Comparison of ENCODE assay signal across 8 cellular contexts in genomic region chr16:71893888-71894228, GRCh38. TPM values are rescaled to one million over a fixed set of nuclear protein-coding genes. Genes with fewer than 3 reads are reported as not detected.
DNase-seq lines count a peak whose midpoint lies in the region; ATAC-seq, FAIRE-seq and TF ChIP-seq lines count a peak whose summit lies in the region.

No MANE protein-coding gene starts in this region.

- H3K27ac ChIP-seq in kidney (ENCODE audit: low read depth in 2 of 2, low read length in 2 of 2) (peak overlapping the region in 1 of 2 donors; percentile 98), suprapubic skin (peak overlapping the region; percentile 89)

- no peak for FAIRE-seq in kidney (lab: Jason Lieb, UNC)

- H3K4me1 ChIP-seq in kidney (ENCODE audit: control insufficient read depth in 1 of 2, insufficient read depth in 1 of 2, low read depth in 1 of 2, low read length in 2 of 2) (no peaks in the 10 kb centered on the region), suprapubic skin (peaks cover 29% of the 10 kb centered on the region)

- H3K9me3 ChIP-seq in kidney (ENCODE audit: control insufficient read depth in 1 of 2, low read length in 2 of 2) (no peaks in the 10 kb centered on the region), suprapubic skin (no peaks in the 10 kb centered on the region)

- H3K36me3 ChIP-seq in kidney (ENCODE audit: control insufficient read depth in 1 of 2, insufficient read depth in 2 of 2, low read length in 2 of 2): no peaks in the 10 kb centered on the region
- H3K36me3 ChIP-seq in suprapubic skin: no peaks in the 10 kb centered on the region

- ATAC-seq in sciatic nerve: no peak

- H3K9me3 Mint-ChIP-seq in T-helper 2 cell treated with Interferon-gamma antibody and Interleukin-4, amounts not matched to agents 5 μg/mL and 100 μg/mL, for 36 hours: no peaks in the 10 kb centered on the region
- H3K9me3 Mint-ChIP-seq in activated naive CD8-positive, alpha-beta T cell (ENCODE audit: low read depth): no peaks in the 10 kb centered on the region

- TF ChIP-seq CTCF in kidney (IDR thresholded peaks at IDR 0.05; ENCODE audit: borderline replicate concordance, extremely low read depth, insufficient read depth) (no peak), suprapubic skin (IDR thresholded peaks at IDR 0.05) (no peak)

- no peaks in the 10 kb centered on the region for H3K27me3 Mint-ChIP-seq in T-helper 2 cell treated with Interferon-gamma antibody and Interleukin-4, amounts not matched to agents 5 μg/mL and 100 μg/mL, for 36 hours (ENCODE audit: low read depth)
- H3K27me3 Mint-ChIP-seq in activated naive CD8-positive, alpha-beta T cell: no peaks in the 10 kb centered on the region

- DNase-seq in T-helper 2 cell treated with Interferon-gamma antibody and Interleukin-4, amounts not matched to agents 5 μg/mL and 100 μg/mL, for 36 hours (ENCODE audit: low spot score): no peak
- DNase-seq in T-helper 2 cell (no peak), kidney (no peak), suprapubic skin (ENCODE audit: low spot score in 2 of 2) (no peak), sciatic nerve (ENCODE audit: low spot score) (no peak), ureter (ENCODE audit: low spot score) (no peak)
- no peak for DNase-seq in activated CD4-positive, CD25-positive, alpha-beta regulatory T cell treated with anti-CD3 and anti-CD28 coated beads, Interleukin-2, amount 50 U/mL, for 72 hours

- peaks cover 8% of the 10 kb centered on the region for H3K36me3 Mint-ChIP-seq in T-helper 2 cell treated with Interferon-gamma antibody and Interleukin-4, amounts not matched to agents 5 μg/mL and 100 μg/mL, for 36 hours (ENCODE audit: low read depth)
- no peaks in the 10 kb centered on the region for H3K36me3 Mint-ChIP-seq in activated naive CD8-positive, alpha-beta T cell

- 33% methylated on average over 7 of the region's 7 CpGs for WGBS in suprapubic skin

- H3K4me1 Mint-ChIP-seq in T-helper 2 cell treated with Interferon-gamma antibody and Interleukin-4, amounts not matched to agents 5 μg/mL and 100 μg/mL, for 36 hours (ENCODE audit: low read depth): peaks cover 13% of the 10 kb centered on the region
- H3K4me1 Mint-ChIP-seq in activated naive CD8-positive, alpha-beta T cell (ENCODE audit: low read depth): peaks cover 21% of the 10 kb centered on the region

- TF ChIP-seq EP300 in suprapubic skin (IDR thresholded peaks at IDR 0.05): no peak

- no peak for TF ChIP-seq POLR2A in suprapubic skin (IDR thresholded peaks at IDR 0.05)

- peak overlapping the region; percentile 92 to 99 for H3K9ac ChIP-seq in kidney (ENCODE audit: low read length in 2 of 2)

- intact Hi-C loops in kidney (cut with DNase I) (no loop called here), sciatic nerve (cut with DNase I) (no loop called here)

- H3K4me3 ChIP-seq in kidney (ENCODE audit: low read length in 2 of 2) (peak overlapping the region; percentile 60 to 79), suprapubic skin (peak overlapping the region; percentile 62)

- H3K4me3 Mint-ChIP-seq in T-helper 2 cell treated with Interferon-gamma antibody and Interleukin-4, amounts not matched to agents 5 μg/mL and 100 μg/mL, for 36 hours: peak overlapping the region; percentile 98
- H3K4me3 Mint-ChIP-seq in activated naive CD8-positive, alpha-beta T cell: peak overlapping the region; percentile 97

- no peaks in the 10 kb centered on the region for H3K27me3 ChIP-seq in suprapubic skin

- H3K27ac Mint-ChIP-seq in T-helper 2 cell treated with Interferon-gamma antibody and Interleukin-4, amounts not matched to agents 5 μg/mL and 100 μg/mL, for 36 hours: peak overlapping the region; percentile 94
- peak overlapping the region; percentile 97 for H3K27ac Mint-ChIP-seq in activated naive CD8-positive, alpha-beta T cell

RNA-seq across cellular contexts. Expression of gene IST1, which starts 1.5 kb away (rescaled TPM):
- total RNA-seq in kidney: 220 TPM
- 138 TPM for polyA plus RNA-seq in kidney (ENCODE audit: insufficient read depth, low read depth, low replicate concordance)
- 100 to 1,000 TPM; 171 to 405 (median 201) TPM for total RNA-seq in suprapubic skin
- total RNA-seq in sciatic nerve: 189 TPM
- total RNA-seq in ureter: 176 TPM

RNA-seq across cellular contexts. Expression of gene ZNF821, which starts 9.9 kb away (rescaled TPM):
- total RNA-seq in kidney (7.1 TPM), suprapubic skin (10 to 100 TPM in 2 of 4 donors, 1 to 10 TPM in 2; 7.4 to 17.6 (median 12.1) TPM), sciatic nerve (6.7 TPM), ureter (5.7 TPM)
- polyA plus RNA-seq in kidney (ENCODE audit: insufficient read depth, low read depth, low replicate concordance): 10.0 TPM

RNA-seq across cellular contexts. Expression of gene ATXN1L, which starts 48.1 kb away (rescaled TPM):
- total RNA-seq in kidney (37.5 TPM), suprapubic skin (10 to 100 TPM; 24.8 to 38.3 (median 35.0) TPM), sciatic nerve (34.4 TPM), ureter (28.5 TPM)
- 7.4 TPM for polyA plus RNA-seq in kidney (ENCODE audit: insufficient read depth, low read depth, low replicate concordance)
